22 cellular contexts compared by ENCODE assay signal in genomic region chr2:158699323-158699722, GRCh38.
A peak's percentile ranks its signal among the peaks of the same experiment; 100 is the strongest.
DNase-seq lines count a peak whose midpoint lies in the region; ATAC-seq, FAIRE-seq and TF ChIP-seq lines count a peak whose summit lies in the region.
"Had no signal": no experiment of that assay in that cellular context is flagged by ENCODE, and none has a peak within 500 bp of the region (broad histone marks: within the 10 kb centered on the region; RNA-seq: fewer than 3 reads in every experiment).

No MANE protein-coding gene starts in this region.

- H3K79me2 ChIP-seq in GM23338 (replicated peaks; ENCODE audit: insufficient read depth): no peaks in the 10 kb centered on the region
- no peaks in the 10 kb centered on the region for H3K79me2 ChIP-seq in K562 (ENCODE audit: control insufficient read depth, insufficient read depth, low read length)

- H3K4me1 ChIP-seq in GM23338 (ENCODE audit: insufficient read depth): no peaks in the 10 kb centered on the region
- H3K4me1 ChIP-seq in K562 (replicated peaks in 1 of 2; ENCODE audit: control insufficient read depth in 2 of 2, insufficient read depth in 2 of 2, low read length in 2 of 2): no peaks in the 10 kb centered on the region
- H3K4me1 ChIP-seq in esophagus muscularis mucosa: no peaks in the 10 kb centered on the region
- H3K4me1 ChIP-seq in aorta (ENCODE audit: control insufficient read depth in 1 of 2, insufficient read depth in 2 of 2, low read length in 2 of 2): no peaks in the 10 kb centered on the region
- H3K4me1 ChIP-seq: BLaER1 had no signal

- H2AFZ ChIP-seq in GM23338: peak overlapping the region; percentile 52; the same call in 1 of the 2 replicates
- no peak overlapping the region for H2AFZ ChIP-seq in K562 (ENCODE audit: low read depth, low read length)

- H3K36me3 Mint-ChIP-seq in GM23338 (ENCODE audit: low read depth): peaks cover 9% of the 10 kb centered on the region; the same call in 2 of the 3 replicates
- H3K36me3 Mint-ChIP-seq: CD4-positive, CD25-positive, alpha-beta regulatory T cell; CD8-positive, alpha-beta T cell had no signal

- TF ChIP-seq POLR2A in K562 (conservative IDR thresholded peaks at IDR 0.05) (no peak), esophagus muscularis mucosa (IDR thresholded peaks at IDR 0.05; ENCODE audit: low read depth) (no peak)

- no peak for FAIRE-seq in K562 (lab: Jason Lieb, UNC)
- FAIRE-seq: A204.1, GM12878, GM19239 had no signal

- H3K4me3 Mint-ChIP-seq in GM23338: no peak overlapping the region
- H3K4me3 Mint-ChIP-seq: B cell; CD4-positive, CD25-positive, alpha-beta regulatory T cell; CD8-positive, alpha-beta T cell; H9 had no signal

- no peaks in the 10 kb centered on the region for H3K27me3 ChIP-seq in GM23338 (ENCODE audit: insufficient read depth)
- H3K27me3 ChIP-seq in K562 (ENCODE audit: control insufficient read depth in 2 of 2, insufficient read depth in 2 of 2, low read length in 2 of 2): peaks cover 3 to 7% of the 10 kb centered on the region in 2 experiments; a peak in 2 of 5 replicates
- H3K27me3 ChIP-seq in esophagus muscularis mucosa: no peaks in the 10 kb centered on the region
- no peaks in the 10 kb centered on the region for H3K27me3 ChIP-seq in aorta (ENCODE audit: control insufficient read depth in 1 of 2, insufficient read depth in 2 of 2, low read length in 1 of 2)
- H3K27me3 ChIP-seq: BLaER1 had no signal

- H3K4me2 ChIP-seq in GM23338 (no peak overlapping the region), K562 (ENCODE audit: insufficient read depth, low read length) (no peak overlapping the region)
- H3K4me2 ChIP-seq: BLaER1 had no signal

- CTCF ChIA-PET in K562 (lab: Yijun Ruan, JAX; ENCODE audit: low intra/inter-chr PET ratio): no interaction called here

- peaks cover 7% of the 10 kb centered on the region; the same call in 1 of the 3 replicates for H3K4me1 Mint-ChIP-seq in GM23338
- H3K4me1 Mint-ChIP-seq: B cell; CD4-positive, CD25-positive, alpha-beta regulatory T cell had no signal

- ATAC-seq in GM23338: no peak
- ATAC-seq in K562: no peak
- ATAC-seq in aorta (ENCODE audit: low FRiP score): peak; percentile 15
- no peak for ATAC-seq in GM21423 (IDR thresholded peaks at IDR 0.05; ENCODE audit: unreplicated experiment)
- ATAC-seq in HG03196 (IDR thresholded peaks at IDR 0.05; ENCODE audit: unreplicated experiment): no peak
- ATAC-seq: CD8-positive, alpha-beta T cell; GM12878; HCT116 had no signal

- H3K27ac Mint-ChIP-seq in GM23338: no peak overlapping the region; the same call in 1 of the 2 replicates
- H3K27ac Mint-ChIP-seq: B cell; CD4-positive, CD25-positive, alpha-beta regulatory T cell; CD8-positive, alpha-beta T cell; H9 had no signal

- H3K9me2 ChIP-seq in GM23338 (ENCODE audit: insufficient read depth): no peaks in the 10 kb centered on the region

- H3K27me3 Mint-ChIP-seq in GM23338 (ENCODE audit: insufficient read depth, low read depth, poor library complexity): peaks cover 2% of the 10 kb centered on the region
- H3K27me3 Mint-ChIP-seq: B cell had no signal

- H3K9me1 ChIP-seq in K562 (ENCODE audit: control insufficient read depth, insufficient read depth, low read length): no peaks in the 10 kb centered on the region

- H3K36me3 ChIP-seq in GM23338 (ENCODE audit: insufficient read depth): no peaks in the 10 kb centered on the region
- H3K36me3 ChIP-seq in K562 (ENCODE audit: control insufficient read depth, insufficient read depth, low read length): no peaks in the 10 kb centered on the region
- H3K36me3 ChIP-seq in esophagus muscularis mucosa: no peaks in the 10 kb centered on the region
- H3K36me3 ChIP-seq in aorta (ENCODE audit: control insufficient read depth in 1 of 2, insufficient read depth in 2 of 2, low read length in 1 of 2): no peaks in the 10 kb centered on the region
- H3K36me3 ChIP-seq: BLaER1 had no signal

- H3K9me3 Mint-ChIP-seq in GM23338: peaks cover 18% of the 10 kb centered on the region

- no peak overlapping the region for H3K27ac ChIP-seq in GM23338 (ENCODE audit: low read depth)
- no peak overlapping the region for H3K27ac ChIP-seq in K562 (ENCODE audit: extremely low read depth, low read depth, low read length)
- no peak overlapping the region for H3K27ac ChIP-seq in esophagus muscularis mucosa (replicated peaks in 1 of 4)
- H3K27ac ChIP-seq in aorta (ENCODE audit: low read depth in 1 of 2, low read length in 2 of 2): no peak overlapping the region
- H3K27ac ChIP-seq: 22Rv1, BLaER1, C4-2B had no signal

- POLR2A ChIA-PET in K562 (lab: Yijun Ruan, JAX): interaction anchor here (0.6 kb wide), 1 partner anchor 17 kb away, joined by 4 read pairs; no protein-coding TSS in a partner anchor

- H3F3A ChIP-seq in GM23338 (replicated peaks; ENCODE audit: low read depth): no peaks in the 10 kb centered on the region

- DNase-seq in GM23338 (ENCODE audit: low spot score) (no peak), K562 (ENCODE audit: extremely low read depth in 1 of 4, low spot score in 3 of 4) (no peak), esophagus muscularis mucosa (ENCODE audit: extremely low spot score) (peak; percentile 80), aorta (no peak)
- no peak for DNase-seq in activated T-cell treated with anti-CD3 and anti-CD28 coated beads, Interleukin-2, amount 50 U/mL, for 1 hour
- DNase-seq: Caco-2; CD4-positive, CD25-positive, alpha-beta regulatory T cell; CD8-positive, alpha-beta T cell; DMS153; DND-41; GDM1; H9 had no signal

- no peak overlapping the region for H3K9ac ChIP-seq in K562 (ENCODE audit: insufficient read depth in 1 of 2, low read depth in 2 of 2, low read length in 2 of 2)
- H3K9ac ChIP-seq: BLaER1 had no signal

- no peak for TF ChIP-seq EP300 in K562 (IDR thresholded peaks at IDR 0.05; ENCODE audit: low read length)
- no peak for TF ChIP-seq EP300 in esophagus muscularis mucosa (IDR thresholded peaks at IDR 0.05)

- in situ Hi-C loops in K562 (cut with MboI): no loop called here

- H3K9me3 ChIP-seq in K562 (replicated peaks; ENCODE audit: control insufficient read depth, insufficient read depth, low read depth, low read length) (no peaks in the 10 kb centered on the region), esophagus muscularis mucosa (peaks cover 0 to 12% (median 5%) of the 10 kb centered on the region in 4 donors), aorta (ENCODE audit: control insufficient read depth, low read length) (peaks cover 2% of the 10 kb centered on the region)
- H3K9me3 ChIP-seq: BLaER1 had no signal

- no TSS peak for BruUV-seq in K562 (replicated peaks; lab: Mats Ljungman, UMichigan)

- intact Hi-C loops in K562 (cut with micrococcal nuclease) (no loop called here), esophagus muscularis mucosa (cut with DNase I) (no loop called here), aorta (cut with DNase I) (no loop called here)

- no peak for TF ChIP-seq RAD21 in K562 (CRISPR knock-in tag; conservative IDR thresholded peaks at IDR 0.05 in 1 of 2, IDR thresholded peaks at IDR 0.05 in 1 of 2)

- no peak overlapping the region for H3K4me3 ChIP-seq in GM23338
- no peak overlapping the region for H3K4me3 ChIP-seq in K562
- no peak overlapping the region for H3K4me3 ChIP-seq in esophagus muscularis mucosa
- no peak overlapping the region for H3K4me3 ChIP-seq in aorta (ENCODE audit: low read length in 2 of 2)
- H3K4me3 ChIP-seq: BLaER1, GM12878 had no signal

- 9% methylated on average over 6 of the region's 6 CpGs for WGBS in K562 (ENCODE audit: insufficient coverage, low coverage, missing lambda C conversion rate)
- WGBS in esophagus muscularis mucosa: 85% methylated on average over 6 of the region's 6 CpGs
- 79% methylated on average over 6 of the region's 6 CpGs for WGBS in aorta, 2 donors

- TF ChIP-seq CTCF in GM23338 (conservative IDR thresholded peaks at IDR 0.05; ENCODE audit: low read depth in 2 of 2) (no peak), K562 (IDR thresholded peaks at IDR 0.05 in 2 of 3, conservative IDR thresholded peaks at IDR 0.05 in 1 of 3; ENCODE audit: insufficient read depth in 2 of 3, low read depth in 1 of 3, low read length in 3 of 3) (no peak), esophagus muscularis mucosa (IDR thresholded peaks at IDR 0.05) (no peak)

- no peaks in the 10 kb centered on the region for H4K20me1 ChIP-seq in GM23338 (replicated peaks; ENCODE audit: insufficient read depth)
- H4K20me1 ChIP-seq in K562 (replicated peaks; ENCODE audit: control insufficient read depth, insufficient read depth, low read length): no peaks in the 10 kb centered on the region
- H4K20me1 ChIP-seq: BLaER1 had no signal

TF ChIP-seq in GM23338, 12 proteins besides CTCF, POLR2A, EP300 and RAD21 (continues in another document):
- TF ChIP-seq ETS1 (IDR thresholded peaks at IDR 0.05) (no peak), EZH2 (IDR thresholded peaks at IDR 0.05; ENCODE audit: low read depth, unreplicated experiment) (no peak), ZNF114 (CRISPR knock-in tag; IDR thresholded peaks at IDR 0.05) (no peak), EZH2phosphoT487 (IDR thresholded peaks at IDR 0.05; ENCODE audit: unreplicated experiment) (no peak), NANOG (IDR thresholded peaks at IDR 0.05; ENCODE audit: borderline replicate concordance) (no peak), ZNF331 (CRISPR knock-in tag; IDR thresholded peaks at IDR 0.05; ENCODE audit: low read depth) (no peak)

TF ChIP-seq in K562, 482 proteins besides CTCF, POLR2A, EP300 and RAD21:
- peak; percentile 77 to 81 for TF ChIP-seq NRF1 (conservative IDR thresholded peaks at IDR 0.05 in 1 of 2, IDR thresholded peaks at IDR 0.05 in 1 of 2)
- no peak for TF ChIP-seq MXI1 (IDR thresholded peaks at IDR 0.05; ENCODE audit: low read depth, low read length)
